In the genomic region with DNA sequence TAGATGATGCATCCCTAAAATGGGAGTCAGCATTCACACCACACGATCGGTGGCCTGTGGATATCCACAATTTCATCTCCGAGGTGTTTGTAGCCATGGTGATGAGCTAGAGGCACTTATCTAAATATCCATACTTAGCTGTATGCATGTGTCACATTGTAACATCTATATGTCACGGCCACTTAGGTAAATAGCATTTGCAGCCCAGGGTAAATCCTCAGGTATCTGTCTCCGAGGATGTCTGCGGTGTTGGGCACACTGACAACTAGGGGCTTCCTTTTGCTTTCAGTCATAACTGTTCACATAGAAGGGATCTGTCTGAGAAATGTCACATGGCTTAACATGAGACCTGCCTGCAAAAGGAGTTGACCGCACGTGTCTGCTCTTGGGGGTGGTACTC, we compare ENCODE assay signal across 1 cellular context.
TF ChIP-seq lines count a peak whose summit lies in the region.

No MANE protein-coding gene starts in this region.

TF ChIP-seq in GM23338, 12 proteins besides CTCF, POLR2A, EP300 and RAD21 (continued from another document):
- TF ChIP-seq EZH2 (IDR thresholded peaks at IDR 0.05; ENCODE audit: low read depth, unreplicated experiment) (no peak), STAT1 (IDR thresholded peaks at IDR 0.05; ENCODE audit: unreplicated experiment) (no peak), JUNB (IDR thresholded peaks at IDR 0.05; ENCODE audit: unreplicated experiment) (no peak), ZNF114 (CRISPR knock-in tag; IDR thresholded peaks at IDR 0.05) (no peak), ZNF331 (CRISPR knock-in tag; IDR thresholded peaks at IDR 0.05; ENCODE audit: low read depth) (no peak), NANOG (IDR thresholded peaks at IDR 0.05; ENCODE audit: borderline replicate concordance) (no peak), POLR2AphosphoS5 (IDR thresholded peaks at IDR 0.05; ENCODE audit: low read depth) (no peak)
